In the genomic region with DNA sequence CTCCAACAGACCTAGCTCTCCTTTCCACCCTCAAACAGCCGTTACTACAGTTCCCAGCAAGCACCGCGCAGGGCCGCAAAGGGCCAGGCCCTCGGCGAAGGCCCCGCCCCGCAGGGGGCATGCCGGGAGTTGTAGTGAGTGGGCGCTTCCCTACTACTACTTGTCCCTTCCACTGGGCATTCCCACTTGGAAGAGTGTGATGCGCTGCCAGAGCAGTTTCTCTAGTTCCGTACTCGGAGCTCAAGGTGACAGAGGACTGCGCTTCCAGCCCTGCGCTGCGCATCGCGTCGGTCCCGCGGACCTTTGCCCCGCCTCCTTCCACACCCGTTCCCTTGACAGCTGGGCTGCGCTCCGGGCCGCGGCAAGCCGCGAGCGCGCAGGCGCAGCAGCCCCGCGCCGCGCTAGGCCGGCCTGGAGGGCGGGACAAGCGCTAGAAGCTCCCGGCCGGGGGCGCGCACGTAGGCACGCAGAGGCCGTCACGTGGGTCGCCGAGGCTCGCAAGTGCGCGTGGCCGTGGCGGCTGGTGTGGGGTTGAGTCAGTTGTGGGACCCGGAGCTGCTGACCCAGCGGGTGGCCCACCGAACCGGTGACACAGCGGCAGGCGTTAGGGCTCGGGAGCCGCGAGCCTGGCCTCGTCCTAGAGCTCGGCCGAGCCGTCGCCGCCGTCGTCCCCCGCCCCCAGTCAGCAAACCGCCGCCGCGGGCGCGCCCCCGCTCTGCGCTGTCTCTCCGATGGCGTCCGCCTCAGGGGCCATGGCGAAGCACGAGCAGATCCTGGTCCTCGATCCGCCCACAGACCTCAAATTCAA, we compare ENCODE assay signal across 8 cellular contexts. TPM values are rescaled to one million over a fixed set of nuclear protein-coding genes. Genes with fewer than 3 reads are reported as not detected.
DNase-seq lines count a peak whose midpoint lies in the region; ATAC-seq and TF ChIP-seq lines count a peak whose summit lies in the region.

A gene with protein sequence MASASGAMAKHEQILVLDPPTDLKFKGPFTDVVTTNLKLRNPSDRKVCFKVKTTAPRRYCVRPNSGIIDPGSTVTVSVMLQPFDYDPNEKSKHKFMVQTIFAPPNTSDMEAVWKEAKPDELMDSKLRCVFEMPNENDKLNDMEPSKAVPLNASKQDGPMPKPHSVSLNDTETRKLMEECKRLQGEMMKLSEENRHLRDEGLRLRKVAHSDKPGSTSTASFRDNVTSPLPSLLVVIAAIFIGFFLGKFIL (plus strand): TSS at position 491 of the 808 bp plus-strand sequence. CDS start 241 bp downstream, at position 732.

- H3K4me3 ChIP-seq in astrocyte of the cerebellum (ENCODE audit: low read depth, low read length), result peak within 1 kb of the TSS; percentile 72
- H3K4me3 ChIP-seq in rectal smooth muscle tissue (ENCODE audit: low read length), result peak within 1 kb of the TSS; percentile 92
- H3K4me3 ChIP-seq in vagina, result peak within 1 kb of the TSS; percentile 82 to 98

- H3K4me1 ChIP-seq in rectal smooth muscle tissue (ENCODE audit: control insufficient read depth, insufficient read depth, low read length) (peaks cover 23% of the 10 kb centered on the region), vagina (peaks cover 35% of the 10 kb centered on the region)

- peak within 1 kb of the TSS; percentile 100 for H3K27ac ChIP-seq in rectal smooth muscle tissue (ENCODE audit: low read depth, low read length)
- H3K27ac ChIP-seq in vagina, result peak within 1 kb of the TSS; percentile 99

- peak within 1 kb of the TSS; percentile 82 for H3K9ac ChIP-seq in rectal smooth muscle tissue (ENCODE audit: low read length)

- H3K27me3 ChIP-seq in rectal smooth muscle tissue (ENCODE audit: control insufficient read depth, insufficient read depth, low read length) (no peaks in the 10 kb centered on the region), vagina (no peaks in the 10 kb centered on the region)

- no peak for TF ChIP-seq CTCF in astrocyte of the cerebellum (IDR thresholded peaks at IDR 0.05; ENCODE audit: low read depth, low read length, missing control alignments)
- no peak for TF ChIP-seq CTCF in vagina (IDR thresholded peaks at IDR 0.05)

- no peaks in the 10 kb centered on the region for H3K9me3 ChIP-seq in vagina

- ATAC-seq in GM18517 (IDR thresholded peaks at IDR 0.05; ENCODE audit: unreplicated experiment) (peak; percentile 86), HG03039 (IDR thresholded peaks at IDR 0.05; ENCODE audit: unreplicated experiment) (peak; percentile 75)

- DNase-seq in NCI-H2081 (lab: John Stamatoyannopoulos, UW) (peak; percentile 94 to 96), T-helper 9 cell (peak; percentile 85), astrocyte of the cerebellum (ENCODE audit: low read depth) (peak; percentile 89), hepatic stellate cell (ENCODE audit: low spot score) (peak; percentile 96), vagina (ENCODE audit: extremely low spot score in 2 of 2) (peak in 1 of 2 donors; percentile 97)

- in situ Hi-C loops in astrocyte of the cerebellum (cut with HindIII; ENCODE audit: low sequenced_read_pairs), result no loop called here

- H3K36me3 ChIP-seq in rectal smooth muscle tissue (ENCODE audit: control insufficient read depth, insufficient read depth, low read length) (no peaks in the 10 kb centered on the region), vagina (no peaks in the 10 kb centered on the region)

- intact Hi-C loops in vagina (cut with DNase I), result no loop called here

- peak in 1 of 2 donors; percentile 95 for TF ChIP-seq POLR2A in vagina (IDR thresholded peaks at IDR 0.05)

RNA-seq across cellular contexts. Expression of the gene that starts here (rescaled TPM):
- 210 TPM for total RNA-seq in vagina
